Comparison of ENCODE assay signal across 18 cellular contexts in the genomic region with DNA sequence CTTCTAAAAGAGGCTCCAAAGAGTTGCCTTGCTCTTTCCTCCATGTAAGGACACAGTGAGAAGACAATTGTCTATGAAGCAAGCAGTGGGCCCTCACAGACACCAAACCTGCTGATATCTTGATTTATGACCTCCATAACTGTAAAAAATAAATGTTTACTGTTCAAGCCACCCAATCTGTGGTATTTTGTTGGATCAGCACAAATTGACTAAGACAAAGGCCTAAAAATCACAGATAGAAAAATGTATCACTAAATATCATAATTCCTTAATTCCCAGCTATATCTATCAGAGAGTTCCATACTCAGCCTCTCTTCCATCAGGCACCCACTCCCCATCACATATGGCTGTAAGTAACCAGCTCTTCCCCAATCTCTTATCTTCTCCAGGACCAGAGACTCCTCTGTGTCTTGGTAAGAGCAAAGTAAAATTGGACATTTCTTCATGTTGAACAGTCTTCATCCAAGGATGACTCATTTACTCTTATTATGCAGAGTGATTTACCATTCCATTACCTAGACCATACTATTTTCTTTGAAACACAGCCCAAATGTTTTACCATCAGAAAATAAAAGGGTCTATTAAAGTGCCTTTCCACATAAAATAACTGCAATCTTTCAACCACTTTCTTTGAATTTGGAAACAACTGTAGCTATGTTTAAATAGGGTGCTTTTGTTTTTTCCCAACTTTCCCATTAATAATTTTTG.
DNase-seq lines count a peak whose midpoint lies in the region; ATAC-seq and TF ChIP-seq lines count a peak whose summit lies in the region.
"Had no signal": no experiment of that assay in that cellular context is flagged by ENCODE, and none has a peak within 500 bp of the region (broad histone marks: within the 10 kb centered on the region; RNA-seq: fewer than 3 reads in every experiment).

No MANE protein-coding gene starts in this region.

- H3K4me3 Mint-ChIP-seq in MCF 10A (ENCODE audit: unreplicated experiment) = no peak overlapping the region

- BruUV-seq in MCF 10A (replicated peaks; lab: Mats Ljungman, UMichigan) (no TSS peak), mammary epithelial cell (replicated peaks; lab: Mats Ljungman, UMichigan) (no TSS peak)

- H4K20me1 ChIP-seq in mammary epithelial cell (ENCODE audit: insufficient read depth, low read length) (no peaks in the 10 kb centered on the region), SK-N-SH (ENCODE audit: insufficient read depth) (no peaks in the 10 kb centered on the region), fibroblast of lung (ENCODE audit: control insufficient read depth, extremely low read depth, insufficient read depth, low read length) (no peaks in the 10 kb centered on the region)
- H4K20me1 ChIP-seq: BLaER1 treated with 17β-estradiol and CSF1 and Interleukin-3, amounts not matched to agents 10 nM and 100 nM had no signal

- TF ChIP-seq EP300 in SK-N-SH (IDR thresholded peaks at IDR 0.05; ENCODE audit: borderline replicate concordance in 1 of 2, low read depth in 1 of 2, low read length in 1 of 2) = peak in 1 of 2 experiments; percentile 82; a peak in 2 of 4 replicates

- ATAC-seq in GM19452 (IDR thresholded peaks at IDR 0.05; ENCODE audit: unreplicated experiment) = no peak

- H2AFZ ChIP-seq in mammary epithelial cell (ENCODE audit: low read depth, low read length) = no peak overlapping the region
- 0 out of 2 replicates have a peak overlapping the region, but pooled peaks have one; percentile 52 for H2AFZ ChIP-seq in SK-N-SH (ENCODE audit: low read depth)
- no peak overlapping the region for H2AFZ ChIP-seq in fibroblast of lung (ENCODE audit: low read length)

- TF ChIP-seq CTCF in MCF 10A (IDR thresholded peaks at IDR 0.05; ENCODE audit: unreplicated experiment) (no peak), mammary epithelial cell (conservative IDR thresholded peaks at IDR 0.05 in 1 of 2, IDR thresholded peaks at IDR 0.05 in 1 of 2; ENCODE audit: extremely low read depth in 1 of 2, insufficient read depth in 1 of 2, low read depth in 1 of 2, low read length in 2 of 2) (no peak), SK-N-SH (IDR thresholded peaks at IDR 0.05) (no peak), fibroblast of lung (conservative IDR thresholded peaks at IDR 0.05 in 1 of 2, IDR thresholded peaks at IDR 0.05 in 1 of 2; ENCODE audit: low read depth in 1 of 2, low read length in 2 of 2) (no peak), ascending aorta (IDR thresholded peaks at IDR 0.05) (no peak)

- no peaks in the 10 kb centered on the region for H3K9me2 ChIP-seq in SK-N-SH

- H3K27ac ChIP-seq in mammary epithelial cell (ENCODE audit: insufficient read depth, low read depth, low read length) (no peak overlapping the region), SK-N-SH (ENCODE audit: low read depth in 2 of 2, low read length in 1 of 2) (peak overlapping the region in 1 of 2 experiments; percentile 96; a peak in 2 of 4 replicates), fibroblast of lung (ENCODE audit: insufficient read depth, low read length) (no peak overlapping the region), ascending aorta (no peak overlapping the region)
- H3K27ac ChIP-seq: 22Rv1; BLaER1 treated with 17β-estradiol and CSF1 and Interleukin-3, amounts not matched to agents 10 nM and 100 nM; SK-N-MC had no signal

- H3K9ac ChIP-seq in mammary epithelial cell (ENCODE audit: insufficient read depth, low read length) (no peak overlapping the region), SK-N-SH (no peak overlapping the region; the same call in 1 of the 2 replicates), fibroblast of lung (ENCODE audit: insufficient read depth, low read length) (no peak overlapping the region)
- H3K9ac ChIP-seq: BLaER1 treated with 17β-estradiol and CSF1 and Interleukin-3, amounts not matched to agents 10 nM and 100 nM had no signal

- no peak for TF ChIP-seq RAD21 in SK-N-SH (IDR thresholded peaks at IDR 0.05; ENCODE audit: low read length)

- no peak overlapping the region for H3K27ac Mint-ChIP-seq in MCF 10A (ENCODE audit: low read depth, unreplicated experiment)

- in situ Hi-C loops in mammary epithelial cell (cut with MboI; ENCODE audit: low sequenced_read_pairs in 2 of 2) = no loop called here

- H3K27me3 ChIP-seq in mammary epithelial cell (ENCODE audit: insufficient read depth, low read length) (no peaks in the 10 kb centered on the region), SK-N-SH (ENCODE audit: insufficient read depth) (no peaks in the 10 kb centered on the region), fibroblast of lung (ENCODE audit: control insufficient read depth, insufficient read depth, low read length) (no peaks in the 10 kb centered on the region), ascending aorta (no peaks in the 10 kb centered on the region)
- H3K27me3 ChIP-seq: BLaER1 treated with 17β-estradiol and CSF1 and Interleukin-3, amounts not matched to agents 10 nM and 100 nM had no signal

- intact Hi-C loops in MCF 10A (cut with micrococcal nuclease) = no loop called here
- intact Hi-C loops in mammary epithelial cell (cut with micrococcal nuclease) = no loop called here
- intact Hi-C loops in ascending aorta (cut with DNase I) = no loop called here

- H3F3A ChIP-seq in SK-N-SH (replicated peaks; ENCODE audit: insufficient read depth) = peaks cover 53% of the 10 kb centered on the region

- dilution Hi-C loops in mammary epithelial cell (cut with HindIII; ENCODE audit: low sequenced_read_pairs) = no loop called here

- H3K4me1 ChIP-seq in mammary epithelial cell (ENCODE audit: insufficient read depth, low read length) = no peaks in the 10 kb centered on the region
- peaks cover 0 to 11% of the 10 kb centered on the region in 2 experiments; a peak in 1 of 4 replicates for H3K4me1 ChIP-seq in SK-N-SH (ENCODE audit: control insufficient read depth in 1 of 2, insufficient read depth in 2 of 2, low read depth in 1 of 2, low read length in 1 of 2)
- H3K4me1 ChIP-seq in fibroblast of lung (ENCODE audit: control insufficient read depth, extremely low read depth, insufficient read depth, low read length) = no peaks in the 10 kb centered on the region
- H3K4me1 ChIP-seq in ascending aorta = no peaks in the 10 kb centered on the region

- no peaks in the 10 kb centered on the region for H3K9me3 Mint-ChIP-seq in MCF 10A (ENCODE audit: unreplicated experiment)

- DNase-seq in MCF 10A (ENCODE audit: unreplicated experiment) (peak; percentile 2), mammary epithelial cell (no peak), SK-N-SH (no peak), fibroblast of lung (ENCODE audit: low read depth in 2 of 2) (peak; percentile 19 to 83), HuH-7.5 (ENCODE audit: low spot score) (no peak), ascending aorta (ENCODE audit: low spot score in 2 of 2) (no peak), SHP77 (lab: John Stamatoyannopoulos, UW) (no peak)
- DNase-seq: DMS 273 treated with DMSO at 0.1 percent for 48 hours, NCI-H1048, NCI-H146, NCI-H2081, NCI-H510A treated with DMSO at 0.1 percent for 48 hours, NCI-H82, T-helper 1 cell had no signal

- H3K36me3 Mint-ChIP-seq in MCF 10A (ENCODE audit: insufficient read depth, unreplicated experiment) = no peaks in the 10 kb centered on the region

- peaks cover 6% of the 10 kb centered on the region for H3K4me1 Mint-ChIP-seq in MCF 10A (ENCODE audit: insufficient read depth, unreplicated experiment)

- POLR2A ChIA-PET in MCF 10A (lab: Yijun Ruan, JAX) (no interaction called here), SK-N-SH (lab: Yijun Ruan, JAX) (no interaction called here)

- H3K4me2 ChIP-seq in mammary epithelial cell (ENCODE audit: insufficient read depth, low read depth, low read length) (no peak overlapping the region), SK-N-SH (no peak overlapping the region; the same call in 1 of the 2 replicates), fibroblast of lung (ENCODE audit: extremely low read depth, insufficient read depth, low read length) (no peak overlapping the region)
- H3K4me2 ChIP-seq: BLaER1 treated with 17β-estradiol and CSF1 and Interleukin-3, amounts not matched to agents 10 nM and 100 nM had no signal

- H3K36me3 ChIP-seq in mammary epithelial cell (ENCODE audit: insufficient read depth, low read length) (no peaks in the 10 kb centered on the region), SK-N-SH (replicated peaks in 1 of 2; ENCODE audit: control insufficient read depth in 1 of 2, insufficient read depth in 2 of 2, low read length in 1 of 2) (no peaks in the 10 kb centered on the region), fibroblast of lung (ENCODE audit: control insufficient read depth, insufficient read depth, low read length) (no peaks in the 10 kb centered on the region), ascending aorta (no peaks in the 10 kb centered on the region)
- H3K36me3 ChIP-seq: BLaER1 treated with 17β-estradiol and CSF1 and Interleukin-3, amounts not matched to agents 10 nM and 100 nM had no signal

- H3K79me2 ChIP-seq in mammary epithelial cell (ENCODE audit: insufficient read depth, low read length) (no peaks in the 10 kb centered on the region), SK-N-SH (ENCODE audit: insufficient read depth) (no peaks in the 10 kb centered on the region), fibroblast of lung (ENCODE audit: control insufficient read depth, insufficient read depth, low read length) (no peaks in the 10 kb centered on the region)

- H3K27me3 Mint-ChIP-seq in MCF 10A (ENCODE audit: insufficient read depth, unreplicated experiment) = no peaks in the 10 kb centered on the region

- CTCF ChIA-PET in MCF 10A (lab: Yijun Ruan, JAX) = interaction anchor here (0.6 kb wide), 1 partner anchor 449 kb away, joined by 3 read pairs; no protein-coding TSS in a partner anchor
- CTCF ChIA-PET in mammary epithelial cell (lab: Charles Lee; ENCODE audit: low non-redundant PET) = no interaction called here
- CTCF ChIA-PET in SK-N-SH (lab: Yijun Ruan, JAX) = interaction anchor here (0.7 to 1.1 kb wide), 2 partner anchors 57 to 210 kb away, joined by 3 read pairs; no protein-coding TSS in a partner anchor

- peaks cover 23% of the 10 kb centered on the region for H3K9me3 ChIP-seq in mammary epithelial cell (replicated peaks; ENCODE audit: insufficient read depth, low read length)
- H3K9me3 ChIP-seq in SK-N-SH = no peaks in the 10 kb centered on the region
- no peaks in the 10 kb centered on the region for H3K9me3 ChIP-seq in fibroblast of lung (ENCODE audit: control insufficient read depth, insufficient read depth, low read depth, low read length)
- H3K9me3 ChIP-seq in ascending aorta = no peaks in the 10 kb centered on the region
- H3K9me3 ChIP-seq: BLaER1 treated with 17β-estradiol and CSF1 and Interleukin-3, amounts not matched to agents 10 nM and 100 nM had no signal

- H3K4me3 ChIP-seq in mammary epithelial cell (replicated peaks in 1 of 3; ENCODE audit: insufficient read depth in 1 of 3, low read depth in 2 of 3, low read length in 3 of 3) (no peak overlapping the region), SK-N-SH (ENCODE audit: low read depth in 2 of 2, low read length in 1 of 2) (no peak overlapping the region), fibroblast of lung (replicated peaks in 1 of 4; ENCODE audit: control extremely low read depth in 1 of 4, insufficient read depth in 1 of 4, low read depth in 3 of 4, low read length in 4 of 4) (no peak overlapping the region), ascending aorta (no peak overlapping the region)
- H3K4me3 ChIP-seq: BLaER1 treated with 17β-estradiol and CSF1 and Interleukin-3, amounts not matched to agents 10 nM and 100 nM; SK-N-MC had no signal

TF ChIP-seq in SK-N-SH, 30 proteins besides CTCF, POLR2A, EP300 and RAD21 (continues in another document):
- no peak for TF ChIP-seq SIN3A (IDR thresholded peaks at IDR 0.05; ENCODE audit: borderline replicate concordance, low read depth, low read length)
- no peak for TF ChIP-seq ELF1 (IDR thresholded peaks at IDR 0.05)

Comparison
In these comparisons a context has a peak if more than half of its experiments do, and no peak if none do; other contexts are left out.
1. DNase-seq: peak in MCF 10A (single experiment) and fibroblast of lung (2 of 2); none in mammary epithelial cell (single experiment), SK-N-SH (single experiment), HuH-7.5 (single experiment), ascending aorta (0 of 2) and SHP77 (0 of 2).